Comparison of ENCODE assay signal across 1 cellular context in the genomic region with DNA sequence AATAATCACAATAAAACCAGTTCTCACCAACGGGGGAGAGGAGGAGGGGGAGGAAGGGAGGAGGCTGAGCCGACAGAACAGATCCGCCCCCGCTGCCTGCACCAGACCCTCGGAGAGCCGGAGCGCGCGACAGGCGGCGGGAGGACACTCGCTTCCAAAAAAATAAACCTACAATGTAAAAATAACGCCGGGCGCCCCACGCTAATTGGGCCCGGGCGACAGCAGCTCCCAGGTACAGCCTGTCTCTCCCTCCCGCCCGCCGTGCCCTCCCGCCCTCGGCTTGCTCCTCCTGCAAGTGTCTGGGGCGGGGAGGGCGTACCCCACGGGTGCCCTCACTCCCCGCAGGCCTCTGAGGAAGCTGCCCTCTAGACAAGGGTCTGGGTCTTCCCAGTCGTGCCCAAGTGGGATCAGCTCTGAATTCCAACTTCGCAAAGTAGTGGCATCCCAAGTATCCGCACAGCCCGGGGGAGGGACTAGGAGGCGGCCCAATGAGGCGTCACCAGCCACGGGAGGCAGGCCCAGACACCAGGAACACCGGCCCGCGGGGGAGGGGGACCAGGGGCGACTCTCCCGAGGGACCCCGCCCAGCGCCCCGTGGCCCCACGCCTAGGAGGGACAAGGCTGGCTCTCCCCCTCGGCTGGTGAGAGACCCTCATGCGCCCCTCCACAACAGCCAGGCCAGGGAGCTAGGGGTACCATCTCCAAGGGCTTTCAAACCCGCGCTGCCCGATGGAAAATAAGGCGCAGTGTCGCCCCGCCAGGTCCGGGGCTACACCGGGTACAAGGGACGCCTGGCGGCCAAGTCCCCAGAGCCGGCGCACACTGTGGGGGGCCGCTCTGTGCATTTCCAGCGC.
TF ChIP-seq lines count a peak whose summit lies in the region.

No MANE protein-coding gene starts in this region.

TF ChIP-seq in HepG2, 621 proteins besides CTCF, POLR2A, EP300 and RAD21 (continued from another document and continues in another):
- TF ChIP-seq, protein P1, sequence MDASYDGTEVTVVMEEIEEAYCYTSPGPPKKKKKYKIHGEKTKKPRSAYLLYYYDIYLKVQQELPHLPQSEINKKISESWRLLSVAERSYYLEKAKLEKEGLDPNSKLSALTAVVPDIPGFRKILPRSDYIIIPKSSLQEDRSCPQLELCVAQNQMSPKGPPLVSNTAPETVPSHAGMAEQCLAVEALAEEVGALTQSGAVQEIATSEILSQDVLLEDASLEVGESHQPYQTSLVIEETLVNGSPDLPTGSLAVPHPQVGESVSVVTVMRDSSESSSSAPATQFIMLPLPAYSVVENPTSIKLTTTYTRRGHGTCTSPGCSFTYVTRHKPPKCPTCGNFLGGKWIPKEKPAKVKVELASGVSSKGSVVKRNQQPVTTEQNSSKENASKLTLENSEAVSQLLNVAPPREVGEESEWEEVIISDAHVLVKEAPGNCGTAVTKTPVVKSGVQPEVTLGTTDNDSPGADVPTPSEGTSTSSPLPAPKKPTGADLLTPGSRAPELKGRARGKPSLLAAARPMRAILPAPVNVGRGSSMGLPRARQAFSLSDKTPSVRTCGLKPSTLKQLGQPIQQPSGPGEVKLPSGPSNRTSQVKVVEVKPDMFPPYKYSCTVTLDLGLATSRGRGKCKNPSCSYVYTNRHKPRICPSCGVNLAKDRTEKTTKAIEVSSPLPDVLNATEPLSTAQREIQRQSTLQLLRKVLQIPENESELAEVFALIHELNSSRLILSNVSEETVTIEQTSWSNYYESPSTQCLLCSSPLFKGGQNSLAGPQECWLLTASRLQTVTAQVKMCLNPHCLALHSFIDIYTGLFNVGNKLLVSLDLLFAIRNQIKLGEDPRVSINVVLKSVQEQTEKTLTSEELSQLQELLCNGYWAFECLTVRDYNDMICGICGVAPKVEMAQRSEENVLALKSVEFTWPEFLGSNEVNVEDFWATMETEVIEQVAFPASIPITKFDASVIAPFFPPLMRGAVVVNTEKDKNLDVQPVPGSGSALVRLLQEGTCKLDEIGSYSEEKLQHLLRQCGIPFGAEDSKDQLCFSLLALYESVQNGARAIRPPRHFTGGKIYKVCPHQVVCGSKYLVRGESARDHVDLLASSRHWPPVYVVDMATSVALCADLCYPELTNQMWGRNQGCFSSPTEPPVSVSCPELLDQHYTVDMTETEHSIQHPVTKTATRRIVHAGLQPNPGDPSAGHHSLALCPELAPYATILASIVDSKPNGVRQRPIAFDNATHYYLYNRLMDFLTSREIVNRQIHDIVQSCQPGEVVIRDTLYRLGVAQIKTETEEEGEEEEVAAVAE (CRISPR knock-in tag; IDR thresholded peaks at IDR 0.05; ENCODE audit: borderline replicate concordance), result no peak
- TF ChIP-seq WIZ (CRISPR knock-in tag; IDR thresholded peaks at IDR 0.05) (no peak), TEAD3 (CRISPR knock-in tag; optimal IDR thresholded peaks at IDR 0.05; ENCODE audit: borderline replicate concordance) (peak; percentile 56), RNF2 (conservative IDR thresholded peaks at IDR 0.05; ENCODE audit: low read depth) (no peak), ZNF251 (CRISPR knock-in tag; IDR thresholded peaks at IDR 0.05) (no peak), HOXA7 (CRISPR knock-in tag; IDR thresholded peaks at IDR 0.05) (no peak), CCAR2 (optimal IDR thresholded peaks at IDR 0.05; ENCODE audit: low read depth, low read length) (no peak), FOXK1 (CRISPR knock-in tag; IDR thresholded peaks at IDR 0.05; ENCODE audit: borderline replicate concordance, low read depth) (no peak), GATA4 (IDR thresholded peaks at IDR 0.05; ENCODE audit: borderline replicate concordance, low read depth) (no peak), ZNF557 (CRISPR knock-in tag; IDR thresholded peaks at IDR 0.05) (no peak), ZNF563 (CRISPR knock-in tag; IDR thresholded peaks at IDR 0.05) (no peak; the same call in 1 of the 2 replicates), ZNF180 (CRISPR knock-in tag; IDR thresholded peaks at IDR 0.05; ENCODE audit: borderline replicate concordance, low read depth) (no peak), ZNF547 (CRISPR knock-in tag; IDR thresholded peaks at IDR 0.05) (no peak; the same call in 1 of the 2 replicates), TBL1XR1 (IDR thresholded peaks at IDR 0.05; ENCODE audit: borderline replicate concordance, low read length, partially characterized antibody) (no peak), KDM4B (CRISPR knock-in tag; IDR thresholded peaks at IDR 0.05) (no peak), SALL2 (CRISPR knock-in tag; IDR thresholded peaks at IDR 0.05) (no peak), MTA3 (CRISPR knock-in tag; IDR thresholded peaks at IDR 0.05) (no peak), AGO2 (optimal IDR thresholded peaks at IDR 0.05; ENCODE audit: low read depth, low read length) (no peak), CHD2 (IDR thresholded peaks at IDR 0.05; ENCODE audit: low read depth, low read length) (no peak), PRPF4 (IDR thresholded peaks at IDR 0.05; ENCODE audit: low read depth, low read length, poor library complexity, severe bottlenecking) (no peak), KLF13 (CRISPR knock-in tag; IDR thresholded peaks at IDR 0.05) (no peak), E2F1 (CRISPR knock-in tag; IDR thresholded peaks at IDR 0.05) (no peak), TERF1 (CRISPR knock-in tag; IDR thresholded peaks at IDR 0.05) (no peak), GTF2F1 (IDR thresholded peaks at IDR 0.05; ENCODE audit: low read length) (no peak), SNAI1 (CRISPR knock-in tag; IDR thresholded peaks at IDR 0.05; ENCODE audit: borderline replicate concordance) (no peak), ZNF383 (CRISPR knock-in tag; IDR thresholded peaks at IDR 0.05; ENCODE audit: borderline replicate concordance) (no peak), ATF7 (IDR thresholded peaks at IDR 0.05) (no peak), ATF7 (CRISPR knock-in tag; IDR thresholded peaks at IDR 0.05) (no peak), ZMAT3 (CRISPR knock-in tag; conservative IDR thresholded peaks at IDR 0.05) (0 out of 2 replicates have a peak, but pooled peaks have one; percentile 45), MAFG (CRISPR knock-in tag; IDR thresholded peaks at IDR 0.05) (no peak), KDM5A (IDR thresholded peaks at IDR 0.05; ENCODE audit: borderline replicate concordance, low read length) (0 out of 2 replicates have a peak, but pooled peaks have one; percentile 10), ZNF562 (CRISPR knock-in tag; IDR thresholded peaks at IDR 0.05; ENCODE audit: borderline replicate concordance) (no peak), POLR2AphosphoS5 (IDR thresholded peaks at IDR 0.05; ENCODE audit: low read depth, low read length) (no peak), NFYC (CRISPR knock-in tag; IDR thresholded peaks at IDR 0.05) (no peak), KLF6 (CRISPR knock-in tag; IDR thresholded peaks at IDR 0.05) (no peak), JUNB (CRISPR knock-in tag; IDR thresholded peaks at IDR 0.05; ENCODE audit: borderline replicate concordance) (no peak), ZNF232 (CRISPR knock-in tag; IDR thresholded peaks at IDR 0.05; ENCODE audit: borderline replicate concordance) (no peak), RBFOX2 (IDR thresholded peaks at IDR 0.05; ENCODE audit: low read depth, low read length) (peak; percentile 52), RFX1 (IDR thresholded peaks at IDR 0.05) (no peak), HNRNPUL1 (IDR thresholded peaks at IDR 0.05; ENCODE audit: low read depth, low read length) (no peak), ZNF331 (CRISPR knock-in tag; IDR thresholded peaks at IDR 0.05) (0 out of 2 replicates have a peak, but pooled peaks have one; percentile 15), RARG (CRISPR knock-in tag; IDR thresholded peaks at IDR 0.05; ENCODE audit: low read depth) (no peak), ZNF263 (CRISPR knock-in tag; IDR thresholded peaks at IDR 0.05) (peak; percentile 60; the same call in 1 of the 2 replicates), SPEN (CRISPR knock-in tag; IDR thresholded peaks at IDR 0.05; ENCODE audit: low read depth) (peak; percentile 33; the same call in 1 of the 2 replicates), ZNF629 (CRISPR knock-in tag; conservative IDR thresholded peaks at IDR 0.05) (0 out of 2 replicates have a peak, but pooled peaks have one; percentile 14), IRF9 (CRISPR knock-in tag; IDR thresholded peaks at IDR 0.05; ENCODE audit: borderline replicate concordance) (peak; percentile 35; the same call in 1 of the 2 replicates)
- TF ChIP-seq, protein P2, sequence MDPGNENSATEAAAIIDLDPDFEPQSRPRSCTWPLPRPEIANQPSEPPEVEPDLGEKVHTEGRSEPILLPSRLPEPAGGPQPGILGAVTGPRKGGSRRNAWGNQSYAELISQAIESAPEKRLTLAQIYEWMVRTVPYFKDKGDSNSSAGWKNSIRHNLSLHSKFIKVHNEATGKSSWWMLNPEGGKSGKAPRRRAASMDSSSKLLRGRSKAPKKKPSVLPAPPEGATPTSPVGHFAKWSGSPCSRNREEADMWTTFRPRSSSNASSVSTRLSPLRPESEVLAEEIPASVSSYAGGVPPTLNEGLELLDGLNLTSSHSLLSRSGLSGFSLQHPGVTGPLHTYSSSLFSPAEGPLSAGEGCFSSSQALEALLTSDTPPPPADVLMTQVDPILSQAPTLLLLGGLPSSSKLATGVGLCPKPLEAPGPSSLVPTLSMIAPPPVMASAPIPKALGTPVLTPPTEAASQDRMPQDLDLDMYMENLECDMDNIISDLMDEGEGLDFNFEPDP (CRISPR knock-in tag; conservative IDR thresholded peaks at IDR 0.05), result no peak
- TF ChIP-seq, protein P3, sequence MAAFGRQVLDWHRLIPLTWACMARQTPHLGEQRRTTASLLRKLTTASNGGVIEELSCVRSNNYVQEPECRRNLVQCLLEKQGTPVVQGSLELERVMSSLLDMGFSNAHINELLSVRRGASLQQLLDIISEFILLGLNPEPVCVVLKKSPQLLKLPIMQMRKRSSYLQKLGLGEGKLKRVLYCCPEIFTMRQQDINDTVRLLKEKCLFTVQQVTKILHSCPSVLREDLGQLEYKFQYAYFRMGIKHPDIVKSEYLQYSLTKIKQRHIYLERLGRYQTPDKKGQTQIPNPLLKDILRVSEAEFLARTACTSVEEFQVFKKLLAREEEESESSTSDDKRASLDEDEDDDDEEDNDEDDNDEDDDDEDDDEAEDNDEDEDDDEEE (CRISPR knock-in tag; IDR thresholded peaks at IDR 0.05), result no peak
- TF ChIP-seq, protein P4, sequence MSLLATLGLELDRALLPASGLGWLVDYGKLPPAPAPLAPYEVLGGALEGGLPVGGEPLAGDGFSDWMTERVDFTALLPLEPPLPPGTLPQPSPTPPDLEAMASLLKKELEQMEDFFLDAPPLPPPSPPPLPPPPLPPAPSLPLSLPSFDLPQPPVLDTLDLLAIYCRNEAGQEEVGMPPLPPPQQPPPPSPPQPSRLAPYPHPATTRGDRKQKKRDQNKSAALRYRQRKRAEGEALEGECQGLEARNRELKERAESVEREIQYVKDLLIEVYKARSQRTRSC (CRISPR knock-in tag; IDR thresholded peaks at IDR 0.05; ENCODE audit: low read depth), result no peak
- TF ChIP-seq, protein P5, sequence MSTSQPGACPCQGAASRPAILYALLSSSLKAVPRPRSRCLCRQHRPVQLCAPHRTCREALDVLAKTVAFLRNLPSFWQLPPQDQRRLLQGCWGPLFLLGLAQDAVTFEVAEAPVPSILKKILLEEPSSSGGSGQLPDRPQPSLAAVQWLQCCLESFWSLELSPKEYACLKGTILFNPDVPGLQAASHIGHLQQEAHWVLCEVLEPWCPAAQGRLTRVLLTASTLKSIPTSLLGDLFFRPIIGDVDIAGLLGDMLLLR (CRISPR knock-in tag; IDR thresholded peaks at IDR 0.05), result no peak
- TF ChIP-seq, protein P6, sequence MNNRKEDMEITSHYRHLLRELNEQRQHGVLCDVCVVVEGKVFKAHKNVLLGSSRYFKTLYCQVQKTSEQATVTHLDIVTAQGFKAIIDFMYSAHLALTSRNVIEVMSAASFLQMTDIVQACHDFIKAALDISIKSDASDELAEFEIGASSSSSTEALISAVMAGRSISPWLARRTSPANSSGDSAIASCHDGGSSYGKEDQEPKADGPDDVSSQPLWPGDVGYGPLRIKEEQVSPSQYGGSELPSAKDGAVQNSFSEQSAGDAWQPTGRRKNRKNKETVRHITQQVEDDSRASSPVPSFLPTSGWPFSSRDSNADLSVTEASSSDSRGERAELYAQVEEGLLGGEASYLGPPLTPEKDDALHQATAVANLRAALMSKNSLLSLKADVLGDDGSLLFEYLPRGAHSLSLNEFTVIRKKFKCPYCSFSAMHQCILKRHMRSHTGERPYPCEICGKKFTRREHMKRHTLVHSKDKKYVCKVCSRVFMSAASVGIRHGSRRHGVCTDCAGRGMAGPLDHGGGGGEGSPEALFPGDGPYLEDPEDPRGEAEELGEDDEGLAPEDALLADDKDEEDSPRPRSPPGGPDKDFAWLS (CRISPR knock-in tag; IDR thresholded peaks at IDR 0.05; ENCODE audit: borderline replicate concordance), result no peak
- TF ChIP-seq, protein P7, sequence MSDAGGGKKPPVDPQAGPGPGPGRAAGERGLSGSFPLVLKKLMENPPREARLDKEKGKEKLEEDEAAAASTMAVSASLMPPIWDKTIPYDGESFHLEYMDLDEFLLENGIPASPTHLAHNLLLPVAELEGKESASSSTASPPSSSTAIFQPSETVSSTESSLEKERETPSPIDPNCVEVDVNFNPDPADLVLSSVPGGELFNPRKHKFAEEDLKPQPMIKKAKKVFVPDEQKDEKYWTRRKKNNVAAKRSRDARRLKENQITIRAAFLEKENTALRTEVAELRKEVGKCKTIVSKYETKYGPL (CRISPR knock-in tag; IDR thresholded peaks at IDR 0.05), result no peak
